In the genomic region with DNA sequence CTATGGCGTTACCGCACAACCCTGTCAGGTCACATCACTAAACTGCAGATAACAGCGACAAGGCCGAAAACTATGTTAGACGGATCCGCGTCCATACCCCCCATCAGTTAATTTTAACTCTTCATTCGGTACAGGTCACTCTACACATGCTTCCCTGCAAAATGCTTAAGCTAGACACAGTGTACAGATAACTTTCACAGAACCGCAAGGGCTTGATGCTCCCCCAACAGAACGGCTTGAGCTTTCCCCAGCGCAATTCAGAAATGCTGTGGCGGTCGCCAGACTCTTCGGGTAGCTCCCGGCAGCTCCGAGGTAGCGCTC, we compare ENCODE assay signal across 8 cellular contexts. TPM values are rescaled to one million over a fixed set of nuclear protein-coding genes. Genes with fewer than 3 reads are reported as not detected.
A peak's percentile ranks its signal among the peaks of the same experiment; 100 is the strongest.
DNase-seq lines count a peak whose midpoint lies in the region; ATAC-seq and TF ChIP-seq lines count a peak whose summit lies in the region.

No MANE protein-coding gene starts in this region.

- H3K36me3 Mint-ChIP-seq in effector memory CD8-positive, alpha-beta T cell (ENCODE audit: insufficient read depth), result peaks cover 8% of the 10 kb centered on the region
- H3K36me3 Mint-ChIP-seq in nephron progenitor cell (ENCODE audit: low read depth), result peaks cover 15% of the 10 kb centered on the region

- peaks cover 40% of the 10 kb centered on the region for H3K79me2 ChIP-seq in HCT116 (ENCODE audit: insufficient read depth, low read length)

- H4K20me1 ChIP-seq in HCT116 (ENCODE audit: insufficient read depth), result no peaks in the 10 kb centered on the region

- ATAC-seq in GM18858 (IDR thresholded peaks at IDR 0.05; ENCODE audit: unreplicated experiment) (peak; percentile 23), HCT116 (peak; percentile 54)
- ATAC-seq in effector memory CD8-positive, alpha-beta T cell (replicated peaks), result no peak

- DNase-seq in HCT116 (ENCODE audit: low read depth, low spot score), result no peak
- peak; percentile 81 for DNase-seq in NCI-H345 treated with DMSO at 0.1 percent for 48 hours (lab: John Stamatoyannopoulos, UW; ENCODE audit: unreplicated experiment)
- DNase-seq in effector memory CD8-positive, alpha-beta T cell, result no peak
- DNase-seq in nephron progenitor cell, result no peak
- no peak for DNase-seq in cerebellar cortex (ENCODE audit: low spot score)
- no peak for DNase-seq in iPS-NIHi7 (ENCODE audit: extremely low spot score)
- DNase-seq in COLO668 (lab: John Stamatoyannopoulos, UW; ENCODE audit: unreplicated experiment), result no peak

- TF ChIP-seq CTCF in HCT116 (IDR thresholded peaks at IDR 0.05 in 2 of 3, conservative IDR thresholded peaks at IDR 0.05 in 1 of 3; ENCODE audit: borderline replicate concordance in 1 of 3, insufficient read depth in 1 of 3, low read depth in 2 of 3, low read length in 2 of 3) (no peak), nephron progenitor cell (IDR thresholded peaks at IDR 0.05) (no peak)

- H3K9me3 Mint-ChIP-seq in effector memory CD8-positive, alpha-beta T cell, result no peaks in the 10 kb centered on the region
- no peaks in the 10 kb centered on the region for H3K9me3 Mint-ChIP-seq in nephron progenitor cell

- H3K9me2 ChIP-seq in HCT116 (ENCODE audit: insufficient read depth), result no peaks in the 10 kb centered on the region

- no peak overlapping the region for H2AFZ ChIP-seq in HCT116 (ENCODE audit: low read depth, low read length, poor library complexity, severe bottlenecking)

- peak overlapping the region; percentile 86 to 95 for H3K4me3 Mint-ChIP-seq in effector memory CD8-positive, alpha-beta T cell
- peak overlapping the region; percentile 90 for H3K4me3 Mint-ChIP-seq in nephron progenitor cell

- peaks cover 0 to 22% of the 10 kb centered on the region in 2 experiments; a peak in 3 of 4 replicates for H3K4me1 ChIP-seq in HCT116 (ENCODE audit: control insufficient read depth in 1 of 2, insufficient read depth in 2 of 2, low read length in 2 of 2)

- peaks cover 1 to 6% of the 10 kb centered on the region in 2 experiments; a peak in 3 of 4 replicates for H3K36me3 ChIP-seq in HCT116 (ENCODE audit: control insufficient read depth in 1 of 2, insufficient read depth in 2 of 2, low read length in 2 of 2)

- H3K27ac ChIP-seq in HCT116 (ENCODE audit: low read depth, low read length), result peak overlapping the region; percentile 88

- CTCF ChIA-PET in HCT116 (lab: Charles Lee), result interaction anchor here (0.7 to 1.2 kb wide), 6 partner anchors 8 to 770 kb away, joined by 3 to 4 read pairs (median 3); no protein-coding TSS in a partner anchor

- peak overlapping the region; percentile 78 for H3K4me2 ChIP-seq in HCT116 (ENCODE audit: low read length)

- H3K4me3 ChIP-seq in HCT116 (replicated peaks in 1 of 2; ENCODE audit: low read depth in 1 of 2, low read length in 2 of 2), result peak overlapping the region; percentile 60 to 71

- POLR2A ChIA-PET in HCT116 (lab: Charles Lee), result interaction anchor here (0.7 to 1.5 kb wide), 9 partner anchors 9 to 111 kb away, joined by 3 to 5 read pairs (median 3); no protein-coding TSS in a partner anchor

- H3K4me1 Mint-ChIP-seq in effector memory CD8-positive, alpha-beta T cell (ENCODE audit: low read depth in 2 of 2), result peaks cover 11 to 12% of the 10 kb centered on the region in 2 donors
- H3K4me1 Mint-ChIP-seq in nephron progenitor cell, result peaks cover 58% of the 10 kb centered on the region

- H3K9ac ChIP-seq in HCT116 (ENCODE audit: low read length), result peak overlapping the region; percentile 87

- H3K27me3 Mint-ChIP-seq in effector memory CD8-positive, alpha-beta T cell, result no peaks in the 10 kb centered on the region
- peaks cover 4% of the 10 kb centered on the region for H3K27me3 Mint-ChIP-seq in nephron progenitor cell (ENCODE audit: low read depth, poor library complexity)

- no peaks in the 10 kb centered on the region for H3K9me3 ChIP-seq in HCT116 (ENCODE audit: control insufficient read depth in 1 of 2, insufficient read depth in 1 of 2, low read depth in 1 of 2, low read length in 2 of 2)

- intact Hi-C loops in HCT116 (cut with micrococcal nuclease), result loop anchor here (5.0 kb wide), 2 partner anchors 44 to 479 kb away; no protein-coding TSS in a partner anchor

- H3K27me3 ChIP-seq in HCT116 (ENCODE audit: insufficient read depth, low read length), result no peaks in the 10 kb centered on the region

- peak overlapping the region; percentile 69 to 87 for H3K27ac Mint-ChIP-seq in effector memory CD8-positive, alpha-beta T cell
- H3K27ac Mint-ChIP-seq in nephron progenitor cell, result peak overlapping the region; percentile 91

- TF ChIP-seq POLR2A in HCT116 (IDR thresholded peaks at IDR 0.05; ENCODE audit: borderline replicate concordance, extremely low read depth, insufficient read depth, insufficient read length), result no peak

- RAD21 ChIA-PET in HCT116 (lab: Charles Lee; ENCODE audit: low non-redundant PET in 1 of 2, low total read pairs in 2 of 2, uncharacterized antibody in 2 of 2, unreplicated experiment in 2 of 2), result no interaction called here

- no peak for TF ChIP-seq RAD21 in HCT116 (IDR thresholded peaks at IDR 0.05; ENCODE audit: low read depth)

- no TSS peak for BruUV-seq in HCT116 (replicated peaks; lab: Mats Ljungman, UMichigan)

TF ChIP-seq in HCT116, 20 proteins besides CTCF, POLR2A, EP300 and RAD21:
- no peak for TF ChIP-seq EZH2phosphoT487 (IDR thresholded peaks at IDR 0.05; ENCODE audit: borderline replicate concordance)
- TF ChIP-seq EZH2 (IDR thresholded peaks at IDR 0.05), result no peak
- TF ChIP-seq FOSL1 (IDR thresholded peaks at IDR 0.05; ENCODE audit: low read depth), result no peak
- no peak for TF ChIP-seq POLR2AphosphoS5 (IDR thresholded peaks at IDR 0.05; ENCODE audit: low read depth, low read length)
- TF ChIP-seq CEBPB (IDR thresholded peaks at IDR 0.05; ENCODE audit: low read depth), result no peak

RNA-seq across cellular contexts. Expression of gene RBBP8, which starts 0.3 kb away (rescaled TPM):
- 66.6 TPM for total RNA-seq in HCT116 (2021; ENCODE audit: unreplicated experiment)
- polyA plus RNA-seq in HCT116 (2012), result 21.5 and 37.5 TPM in 2 replicates
